In genomic region chr1:154519661-154520060, GRCh38 we compare ENCODE assay signal across 27 cellular contexts. TPM values are rescaled to one million over a fixed set of nuclear protein-coding genes. Genes with fewer than 3 reads are reported as not detected.
DNase-seq lines count a peak whose midpoint lies in the region; ATAC-seq and TF ChIP-seq lines count a peak whose summit lies in the region.
"Had no signal": no experiment of that assay in that cellular context is flagged by ENCODE, and none has a peak within 500 bp of the region (broad histone marks: within the 10 kb centered on the region; RNA-seq: fewer than 3 reads in every experiment).

No MANE protein-coding gene starts in this region.

- peaks cover 21% of the 10 kb centered on the region for H3K27me3 Mint-ChIP-seq in activated T-helper 17 cell treated with anti-CD3 and anti-CD28 coated beads, Interleukin-2, amount 50 U/mL, for 72 hours

- intact Hi-C loops in Right ventricle myocardium superior (cut with DNase I) (no loop called here), heart right ventricle (cut with DNase I) (no loop called here), mucosa of descending colon (cut with DNase I, micrococcal nuclease) (no loop called here)

- ATAC-seq in Right ventricle myocardium superior (ENCODE audit: poor library complexity) = peak; percentile 71
- peak in 5 of 8 donors; percentile 36 to 65 (median 43) for ATAC-seq in heart right ventricle
- ATAC-seq in mucosa of descending colon = peak; percentile 22
- ATAC-seq in activated T-helper 17 cell treated with anti-CD3 and anti-CD28 coated beads, Interleukin-2, amount 50 U/mL, for 72 hours (replicated peaks) = no peak
- ATAC-seq: activated naive CD4-positive, alpha-beta T cell treated with anti-CD3 and anti-CD28 coated beads, Interleukin-2, amount 50 U/mL, for 72 hours; natural killer cell; stimulated activated naive CD8-positive, alpha-beta T cell treated with anti-CD3 and anti-CD28 coated beads, Interleukin-15, Interleukin-2, amounts not matched to agents 100 U/mL and 50 U/mL, for 24 hours had no signal

- 66 to 78% methylated on average over 9 of the region's 9 CpGs for WGBS in heart right ventricle, 2 donors

- no peak overlapping the region for H3K4me3 Mint-ChIP-seq in activated T-helper 17 cell treated with anti-CD3 and anti-CD28 coated beads, Interleukin-2, amount 50 U/mL, for 72 hours
- H3K4me3 Mint-ChIP-seq: activated CD4-positive, alpha-beta memory T cell treated with anti-CD3 and anti-CD28 coated beads for 36 hours; natural killer cell had no signal

- TF ChIP-seq CTCF in right atrium auricular region (IDR thresholded peaks at IDR 0.05) (no peak), heart right ventricle (IDR thresholded peaks at IDR 0.05) (no peak), mucosa of descending colon (IDR thresholded peaks at IDR 0.05) (no peak)

- H3K4me3 ChIP-seq in right atrium auricular region (no peak overlapping the region), heart right ventricle (no peak overlapping the region), mucosa of descending colon (no peak overlapping the region), MG63 (no peak overlapping the region)
- H3K4me3 ChIP-seq: ovary, thyroid gland had no signal

- H3K4me1 ChIP-seq in right atrium auricular region (peaks cover 0 to 18% of the 10 kb centered on the region in 2 donors), heart right ventricle (peaks cover 5 to 32% (median 23%) of the 10 kb centered on the region in 9 donors), mucosa of descending colon (ENCODE audit: low read depth) (no peaks in the 10 kb centered on the region)
- H3K4me1 ChIP-seq: BE2C had no signal

- H3K9me3 Mint-ChIP-seq in activated T-helper 17 cell treated with anti-CD3 and anti-CD28 coated beads, Interleukin-2, amount 50 U/mL, for 72 hours = no peaks in the 10 kb centered on the region
- H3K9me3 Mint-ChIP-seq: activated CD4-positive, alpha-beta memory T cell treated with anti-CD3 and anti-CD28 coated beads for 36 hours; activated naive CD4-positive, alpha-beta T cell treated with anti-CD3 and anti-CD28 coated beads, Interleukin-2, amount 50 U/mL, for 72 hours; activated T-helper 2 cell treated with anti-CD3 and anti-CD28 coated beads, Interferon-gamma antibody, Interleukin-2, Interleukin-4, amounts not matched to agents 10 μg/mL and 5 μg/mL and 100 μg/mL, durations not matched to agents 14 hours and 24 hours and 36 hours; natural killer cell had no signal

- H3K27me3 ChIP-seq in right atrium auricular region (no peaks in the 10 kb centered on the region), heart right ventricle (no peaks in the 10 kb centered on the region), MG63 (peaks cover 6% of the 10 kb centered on the region; the same call in 1 of the 2 replicates)
- H3K27me3 ChIP-seq: BE2C, ovary, thyroid gland had no signal

- no peaks in the 10 kb centered on the region for H3K4me1 Mint-ChIP-seq in activated T-helper 17 cell treated with anti-CD3 and anti-CD28 coated beads, Interleukin-2, amount 50 U/mL, for 72 hours
- H3K4me1 Mint-ChIP-seq: natural killer cell had no signal

- H3K36me3 ChIP-seq in right atrium auricular region = no peaks in the 10 kb centered on the region
- H3K36me3 ChIP-seq in heart right ventricle = peaks cover 0 to 15% (median 0%) of the 10 kb centered on the region in 9 donors
- H3K36me3 ChIP-seq in mucosa of descending colon (ENCODE audit: low read depth) = no peaks in the 10 kb centered on the region
- no peaks in the 10 kb centered on the region for H3K36me3 ChIP-seq in MG63
- H3K36me3 ChIP-seq: BE2C, ovary, thyroid gland had no signal

- H3K36me3 Mint-ChIP-seq in activated T-helper 17 cell treated with anti-CD3 and anti-CD28 coated beads, Interleukin-2, amount 50 U/mL, for 72 hours (ENCODE audit: low read depth) = no peaks in the 10 kb centered on the region
- H3K36me3 Mint-ChIP-seq: activated CD4-positive, alpha-beta memory T cell treated with anti-CD3 and anti-CD28 coated beads for 36 hours; activated naive CD4-positive, alpha-beta T cell treated with anti-CD3 and anti-CD28 coated beads, Interleukin-2, amount 50 U/mL, for 72 hours; natural killer cell had no signal

- H3K9me3 ChIP-seq in right atrium auricular region (no peaks in the 10 kb centered on the region), heart right ventricle (no peaks in the 10 kb centered on the region), mucosa of descending colon (no peaks in the 10 kb centered on the region), MG63 (peaks cover 7% of the 10 kb centered on the region; the same call in 1 of the 2 replicates)
- H3K9me3 ChIP-seq: BE2C, ovary, thyroid gland had no signal

- DNase-seq in Right ventricle myocardium superior (no peak), right atrium auricular region (ENCODE audit: low spot score) (no peak), heart right ventricle (no peak), mucosa of descending colon (no peak), DMS 273 (lab: John Stamatoyannopoulos, UW; ENCODE audit: unreplicated experiment) (no peak), NCI-H2107 (lab: John Stamatoyannopoulos, UW) (no peak), MG63 (no peak)
- DNase-seq: activated CD4-positive, alpha-beta memory T cell treated with anti-CD3 and anti-CD28 coated beads for 36 hours; activated CD8-positive, alpha-beta memory T cell treated with anti-CD3 and anti-CD28 coated beads, Interleukin-2, amount 50 U/mL, for 48 hours; aorta; BE2C; caudate nucleus; DMS53; GF-D8; natural killer cell; NCI-H1694 treated with DMSO at 0.1 percent for 48 hours; NCI-H748 treated with DMSO at 0.1 percent for 48 hours; ovary; stimulated activated naive CD8-positive, alpha-beta T cell treated with anti-CD3 and anti-CD28 coated beads, Interleukin-15, Interleukin-2, amounts not matched to agents 100 U/mL and 50 U/mL, for 24 hours; T-helper 9 cell had no signal

- H3K27ac ChIP-seq in right atrium auricular region = no peak overlapping the region
- peak overlapping the region in 2 of 10 donors; percentile 10 to 25 for H3K27ac ChIP-seq in heart right ventricle
- H3K27ac ChIP-seq: ovary, thyroid gland had no signal

- no peak overlapping the region for H3K27ac Mint-ChIP-seq in activated T-helper 17 cell treated with anti-CD3 and anti-CD28 coated beads, Interleukin-2, amount 50 U/mL, for 72 hours
- H3K27ac Mint-ChIP-seq: activated CD4-positive, alpha-beta memory T cell treated with anti-CD3 and anti-CD28 coated beads for 36 hours; activated naive CD4-positive, alpha-beta T cell treated with anti-CD3 and anti-CD28 coated beads, Interleukin-2, amount 50 U/mL, for 72 hours; activated T-helper 2 cell treated with anti-CD3 and anti-CD28 coated beads, Interferon-gamma antibody, Interleukin-2, Interleukin-4, amounts not matched to agents 10 μg/mL and 5 μg/mL and 100 μg/mL, durations not matched to agents 14 hours and 24 hours and 36 hours; natural killer cell had no signal

RNA-seq across cellular contexts. Expression of gene SHE, which starts 17.4 kb away (rescaled TPM):
- 11.0 TPM for total RNA-seq in Right ventricle myocardium superior
- 10 to 100 TPM; 10.8 to 19.9 TPM for total RNA-seq in right atrium auricular region
- 10 to 100 TPM in 7 of 10 donors, 1 to 10 TPM in 3; 7.9 to 19.6 (median 12.5) TPM for total RNA-seq in heart right ventricle
- polyA plus RNA-seq in heart right ventricle = 10 to 100 TPM; 13.7 to 19.6 TPM
- total RNA-seq in mucosa of descending colon = 1 to 10 TPM; 3.6 to 7.7 (median 6.0) TPM
- under 1 TPM in 1 of 2 donors, not detected in 1; 0.03 TPM for total RNA-seq in activated T-helper 17 cell treated with anti-CD3 and anti-CD28 coated beads, Interleukin-2, amount 50 U/mL, for 72 hours
- not detected in 2 replicates for total RNA-seq in MG63 (2014; rRNA removed; shearing (Covaris generic); ENCODE audit: low replicate concordance)
- total RNA-seq: activated naive CD4-positive, alpha-beta T cell treated with anti-CD3 and anti-CD28 coated beads, Interleukin-2, amount 50 U/mL, for 72 hours; fibroblast of lung; OCI-LY7 had no signal
- polyA plus RNA-seq: fibroblast of lung had no signal

RNA-seq across cellular contexts. Expression of gene TDRD10, which starts 17.6 kb away (rescaled TPM):
- total RNA-seq in Right ventricle myocardium superior (2.5 TPM), right atrium auricular region (1 to 10 TPM in 1 of 2 donors, under 1 TPM in 1; 0.85 to 1.8 TPM), heart right ventricle (1 to 10 TPM; 1.1 to 3.8 (median 1.8) TPM), mucosa of descending colon (1 to 10 TPM in 1 of 3 donors, under 1 TPM in 2; 0.65 to 2.0 (median 0.72) TPM)
- polyA plus RNA-seq in heart right ventricle = 10 to 100 TPM in 1 of 2 donors, 1 to 10 TPM in 1; 5.5 to 13.3 TPM
- total RNA-seq in activated T-helper 17 cell treated with anti-CD3 and anti-CD28 coated beads, Interleukin-2, amount 50 U/mL, for 72 hours = not detected
- total RNA-seq in MG63 (2014; rRNA removed; shearing (Covaris generic); ENCODE audit: low replicate concordance) = not detected in 2 replicates
- total RNA-seq: activated CD4-positive, alpha-beta memory T cell treated with anti-CD3 and anti-CD28 coated beads for 36 hours; activated naive CD4-positive, alpha-beta T cell treated with anti-CD3 and anti-CD28 coated beads, Interleukin-2, amount 50 U/mL, for 72 hours; activated T-helper 2 cell treated with anti-CD3 and anti-CD28 coated beads, Interferon-gamma antibody, Interleukin-2, Interleukin-4, amounts not matched to agents 10 μg/mL and 5 μg/mL and 100 μg/mL, durations not matched to agents 14 hours and 24 hours and 36 hours; kidney epithelial cell had no signal
- polyA plus RNA-seq: fibroblast of lung had no signal

RNA-seq across cellular contexts. Expression of gene UBE2Q1, which starts 38.8 kb away (rescaled TPM):
- total RNA-seq in Right ventricle myocardium superior = 46.6 TPM
- total RNA-seq in right atrium auricular region = 10 to 100 TPM; 18.5 to 26.3 TPM
- total RNA-seq in heart right ventricle = 10 to 100 TPM; 49.1 to 83.5 (median 59.0) TPM
- polyA plus RNA-seq in heart right ventricle = 10 to 100 TPM; 19.4 to 28.9 TPM
- 10 to 100 TPM; 52.8 to 81.7 (median 81.0) TPM for total RNA-seq in mucosa of descending colon
- total RNA-seq in activated T-helper 17 cell treated with anti-CD3 and anti-CD28 coated beads, Interleukin-2, amount 50 U/mL, for 72 hours = 100 to 1,000 TPM in 1 of 2 donors, 10 to 100 TPM in 1; 91.6 to 118 TPM
- 38.1 and 66.0 TPM in 2 replicates for total RNA-seq in MG63 (2014; rRNA removed; shearing (Covaris generic); ENCODE audit: low replicate concordance)

RNA-seq across cellular contexts. Expression of gene CHRNB2, which starts 47.9 kb away (rescaled TPM):
- not detected for total RNA-seq in Right ventricle myocardium superior
- under 1 TPM in 1 of 2 donors, not detected in 1; 0.24 TPM for total RNA-seq in right atrium auricular region
- total RNA-seq in heart right ventricle = under 1 TPM in 3 of 10 donors, not detected in 7; 0.06 to 0.13 (median 0.07) TPM
- polyA plus RNA-seq in heart right ventricle = under 1 TPM in 1 of 2 donors, not detected in 1; 0.03 TPM
- total RNA-seq in mucosa of descending colon = under 1 TPM; 0.17 to 0.92 (median 0.24) TPM
- under 1 TPM in 1 of 2 donors, not detected in 1; 0.05 TPM for total RNA-seq in activated T-helper 17 cell treated with anti-CD3 and anti-CD28 coated beads, Interleukin-2, amount 50 U/mL, for 72 hours
- total RNA-seq in MG63 (2014; rRNA removed; shearing (Covaris generic); ENCODE audit: low replicate concordance) = not detected in 2 replicates
- total RNA-seq: activated CD4-positive, alpha-beta memory T cell treated with anti-CD3 and anti-CD28 coated beads for 36 hours; activated T-helper 2 cell treated with anti-CD3 and anti-CD28 coated beads, Interferon-gamma antibody, Interleukin-2, Interleukin-4, amounts not matched to agents 10 μg/mL and 5 μg/mL and 100 μg/mL, durations not matched to agents 14 hours and 24 hours and 36 hours; aorta; fibroblast of lung; natural killer cell had no signal
